ENCODE assay signal across 1 cellular context in the genomic region with DNA sequence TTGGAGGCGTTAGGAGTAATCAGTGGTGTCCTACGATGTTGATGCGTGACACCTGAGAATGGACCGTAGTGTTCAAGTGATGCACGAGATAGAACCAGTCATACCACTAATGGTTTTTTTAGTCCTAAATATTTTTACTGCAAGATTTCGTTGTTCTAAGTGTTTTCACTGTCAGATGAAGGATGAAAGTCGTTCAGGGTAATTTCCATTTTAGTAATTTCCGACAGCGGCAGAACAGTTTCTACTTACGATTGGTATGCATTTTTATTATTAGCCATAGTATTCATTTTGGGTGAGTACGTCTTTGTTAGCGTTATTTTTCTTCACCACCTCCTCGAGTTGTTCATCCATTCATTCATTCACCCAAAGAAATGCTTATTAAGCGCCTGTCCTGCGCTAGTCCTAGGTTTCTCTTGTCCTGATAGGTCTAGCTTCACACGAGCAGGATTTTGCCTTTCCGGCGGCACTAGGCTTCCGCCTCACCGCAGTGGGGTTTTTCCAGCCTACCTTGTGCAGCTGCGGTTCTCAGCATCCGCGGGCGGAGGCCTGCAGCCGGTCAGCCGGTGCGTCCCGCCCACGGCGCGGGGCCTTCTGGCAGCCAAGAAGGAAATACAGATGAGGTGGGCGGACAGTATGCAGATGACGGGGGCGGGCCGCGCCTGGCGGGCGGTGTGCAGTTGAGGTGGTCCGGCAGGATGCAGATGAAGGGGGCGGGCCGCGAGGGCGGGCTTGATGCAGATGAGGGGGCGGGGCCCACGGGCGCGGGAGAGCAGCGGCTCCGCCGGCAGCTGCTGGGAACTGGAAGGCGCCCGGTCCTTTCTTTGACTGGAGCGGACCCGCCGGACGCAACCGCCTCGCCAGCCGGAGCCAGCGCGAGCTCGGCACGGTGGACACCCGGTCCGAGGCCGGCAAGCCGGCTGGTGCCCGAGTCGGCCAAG.
TF ChIP-seq lines count a peak whose summit lies in the region.

No MANE protein-coding gene starts in this region.

TF ChIP-seq in K562, 482 proteins besides CTCF, POLR2A, EP300 and RAD21 (continued from another document):
- TF ChIP-seq, protein P1, sequence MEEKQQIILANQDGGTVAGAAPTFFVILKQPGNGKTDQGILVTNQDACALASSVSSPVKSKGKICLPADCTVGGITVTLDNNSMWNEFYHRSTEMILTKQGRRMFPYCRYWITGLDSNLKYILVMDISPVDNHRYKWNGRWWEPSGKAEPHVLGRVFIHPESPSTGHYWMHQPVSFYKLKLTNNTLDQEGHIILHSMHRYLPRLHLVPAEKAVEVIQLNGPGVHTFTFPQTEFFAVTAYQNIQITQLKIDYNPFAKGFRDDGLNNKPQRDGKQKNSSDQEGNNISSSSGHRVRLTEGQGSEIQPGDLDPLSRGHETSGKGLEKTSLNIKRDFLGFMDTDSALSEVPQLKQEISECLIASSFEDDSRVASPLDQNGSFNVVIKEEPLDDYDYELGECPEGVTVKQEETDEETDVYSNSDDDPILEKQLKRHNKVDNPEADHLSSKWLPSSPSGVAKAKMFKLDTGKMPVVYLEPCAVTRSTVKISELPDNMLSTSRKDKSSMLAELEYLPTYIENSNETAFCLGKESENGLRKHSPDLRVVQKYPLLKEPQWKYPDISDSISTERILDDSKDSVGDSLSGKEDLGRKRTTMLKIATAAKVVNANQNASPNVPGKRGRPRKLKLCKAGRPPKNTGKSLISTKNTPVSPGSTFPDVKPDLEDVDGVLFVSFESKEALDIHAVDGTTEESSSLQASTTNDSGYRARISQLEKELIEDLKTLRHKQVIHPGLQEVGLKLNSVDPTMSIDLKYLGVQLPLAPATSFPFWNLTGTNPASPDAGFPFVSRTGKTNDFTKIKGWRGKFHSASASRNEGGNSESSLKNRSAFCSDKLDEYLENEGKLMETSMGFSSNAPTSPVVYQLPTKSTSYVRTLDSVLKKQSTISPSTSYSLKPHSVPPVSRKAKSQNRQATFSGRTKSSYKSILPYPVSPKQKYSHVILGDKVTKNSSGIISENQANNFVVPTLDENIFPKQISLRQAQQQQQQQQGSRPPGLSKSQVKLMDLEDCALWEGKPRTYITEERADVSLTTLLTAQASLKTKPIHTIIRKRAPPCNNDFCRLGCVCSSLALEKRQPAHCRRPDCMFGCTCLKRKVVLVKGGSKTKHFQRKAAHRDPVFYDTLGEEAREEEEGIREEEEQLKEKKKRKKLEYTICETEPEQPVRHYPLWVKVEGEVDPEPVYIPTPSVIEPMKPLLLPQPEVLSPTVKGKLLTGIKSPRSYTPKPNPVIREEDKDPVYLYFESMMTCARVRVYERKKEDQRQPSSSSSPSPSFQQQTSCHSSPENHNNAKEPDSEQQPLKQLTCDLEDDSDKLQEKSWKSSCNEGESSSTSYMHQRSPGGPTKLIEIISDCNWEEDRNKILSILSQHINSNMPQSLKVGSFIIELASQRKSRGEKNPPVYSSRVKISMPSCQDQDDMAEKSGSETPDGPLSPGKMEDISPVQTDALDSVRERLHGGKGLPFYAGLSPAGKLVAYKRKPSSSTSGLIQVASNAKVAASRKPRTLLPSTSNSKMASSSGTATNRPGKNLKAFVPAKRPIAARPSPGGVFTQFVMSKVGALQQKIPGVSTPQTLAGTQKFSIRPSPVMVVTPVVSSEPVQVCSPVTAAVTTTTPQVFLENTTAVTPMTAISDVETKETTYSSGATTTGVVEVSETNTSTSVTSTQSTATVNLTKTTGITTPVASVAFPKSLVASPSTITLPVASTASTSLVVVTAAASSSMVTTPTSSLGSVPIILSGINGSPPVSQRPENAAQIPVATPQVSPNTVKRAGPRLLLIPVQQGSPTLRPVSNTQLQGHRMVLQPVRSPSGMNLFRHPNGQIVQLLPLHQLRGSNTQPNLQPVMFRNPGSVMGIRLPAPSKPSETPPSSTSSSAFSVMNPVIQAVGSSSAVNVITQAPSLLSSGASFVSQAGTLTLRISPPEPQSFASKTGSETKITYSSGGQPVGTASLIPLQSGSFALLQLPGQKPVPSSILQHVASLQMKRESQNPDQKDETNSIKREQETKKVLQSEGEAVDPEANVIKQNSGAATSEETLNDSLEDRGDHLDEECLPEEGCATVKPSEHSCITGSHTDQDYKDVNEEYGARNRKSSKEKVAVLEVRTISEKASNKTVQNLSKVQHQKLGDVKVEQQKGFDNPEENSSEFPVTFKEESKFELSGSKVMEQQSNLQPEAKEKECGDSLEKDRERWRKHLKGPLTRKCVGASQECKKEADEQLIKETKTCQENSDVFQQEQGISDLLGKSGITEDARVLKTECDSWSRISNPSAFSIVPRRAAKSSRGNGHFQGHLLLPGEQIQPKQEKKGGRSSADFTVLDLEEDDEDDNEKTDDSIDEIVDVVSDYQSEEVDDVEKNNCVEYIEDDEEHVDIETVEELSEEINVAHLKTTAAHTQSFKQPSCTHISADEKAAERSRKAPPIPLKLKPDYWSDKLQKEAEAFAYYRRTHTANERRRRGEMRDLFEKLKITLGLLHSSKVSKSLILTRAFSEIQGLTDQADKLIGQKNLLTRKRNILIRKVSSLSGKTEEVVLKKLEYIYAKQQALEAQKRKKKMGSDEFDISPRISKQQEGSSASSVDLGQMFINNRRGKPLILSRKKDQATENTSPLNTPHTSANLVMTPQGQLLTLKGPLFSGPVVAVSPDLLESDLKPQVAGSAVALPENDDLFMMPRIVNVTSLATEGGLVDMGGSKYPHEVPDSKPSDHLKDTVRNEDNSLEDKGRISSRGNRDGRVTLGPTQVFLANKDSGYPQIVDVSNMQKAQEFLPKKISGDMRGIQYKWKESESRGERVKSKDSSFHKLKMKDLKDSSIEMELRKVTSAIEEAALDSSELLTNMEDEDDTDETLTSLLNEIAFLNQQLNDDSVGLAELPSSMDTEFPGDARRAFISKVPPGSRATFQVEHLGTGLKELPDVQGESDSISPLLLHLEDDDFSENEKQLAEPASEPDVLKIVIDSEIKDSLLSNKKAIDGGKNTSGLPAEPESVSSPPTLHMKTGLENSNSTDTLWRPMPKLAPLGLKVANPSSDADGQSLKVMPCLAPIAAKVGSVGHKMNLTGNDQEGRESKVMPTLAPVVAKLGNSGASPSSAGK (IDR thresholded peaks at IDR 0.05): no peak
- TF ChIP-seq, protein P2, sequence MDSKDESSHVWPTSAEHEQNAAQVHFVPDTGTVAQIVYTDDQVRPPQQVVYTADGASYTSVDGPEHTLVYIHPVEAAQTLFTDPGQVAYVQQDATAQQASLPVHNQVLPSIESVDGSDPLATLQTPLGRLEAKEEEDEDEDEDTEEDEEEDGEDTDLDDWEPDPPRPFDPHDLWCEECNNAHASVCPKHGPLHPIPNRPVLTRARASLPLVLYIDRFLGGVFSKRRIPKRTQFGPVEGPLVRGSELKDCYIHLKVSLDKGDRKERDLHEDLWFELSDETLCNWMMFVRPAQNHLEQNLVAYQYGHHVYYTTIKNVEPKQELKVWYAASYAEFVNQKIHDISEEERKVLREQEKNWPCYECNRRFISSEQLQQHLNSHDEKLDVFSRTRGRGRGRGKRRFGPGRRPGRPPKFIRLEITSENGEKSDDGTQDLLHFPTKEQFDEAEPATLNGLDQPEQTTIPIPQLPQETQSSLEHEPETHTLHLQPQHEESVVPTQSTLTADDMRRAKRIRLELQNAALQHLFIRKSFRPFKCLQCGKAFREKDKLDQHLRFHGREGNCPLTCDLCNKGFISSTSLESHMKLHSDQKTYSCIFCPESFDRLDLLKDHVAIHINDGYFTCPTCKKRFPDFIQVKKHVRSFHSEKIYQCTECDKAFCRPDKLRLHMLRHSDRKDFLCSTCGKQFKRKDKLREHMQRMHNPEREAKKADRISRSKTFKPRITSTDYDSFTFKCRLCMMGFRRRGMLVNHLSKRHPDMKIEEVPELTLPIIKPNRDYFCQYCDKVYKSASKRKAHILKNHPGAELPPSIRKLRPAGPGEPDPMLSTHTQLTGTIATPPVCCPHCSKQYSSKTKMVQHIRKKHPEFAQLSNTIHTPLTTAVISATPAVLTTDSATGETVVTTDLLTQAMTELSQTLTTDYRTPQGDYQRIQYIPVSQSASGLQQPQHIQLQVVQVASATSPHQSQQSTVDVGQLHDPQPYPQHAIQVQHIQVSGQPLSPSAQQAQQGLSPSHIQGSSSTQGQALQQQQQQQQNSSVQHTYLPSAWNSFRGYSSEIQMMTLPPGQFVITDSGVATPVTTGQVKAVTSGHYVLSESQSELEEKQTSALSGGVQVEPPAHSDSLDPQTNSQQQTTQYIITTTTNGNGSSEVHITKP (IDR thresholded peaks at IDR 0.05; ENCODE audit: partially characterized antibody): peak; percentile 27
- TF ChIP-seq, protein P3, sequence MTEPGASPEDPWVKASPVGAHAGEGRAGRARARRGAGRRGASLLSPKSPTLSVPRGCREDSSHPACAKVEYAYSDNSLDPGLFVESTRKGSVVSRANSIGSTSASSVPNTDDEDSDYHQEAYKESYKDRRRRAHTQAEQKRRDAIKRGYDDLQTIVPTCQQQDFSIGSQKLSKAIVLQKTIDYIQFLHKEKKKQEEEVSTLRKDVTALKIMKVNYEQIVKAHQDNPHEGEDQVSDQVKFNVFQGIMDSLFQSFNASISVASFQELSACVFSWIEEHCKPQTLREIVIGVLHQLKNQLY (CRISPR knock-in tag; conservative IDR thresholded peaks at IDR 0.05): no peak
- TF ChIP-seq NR2F6 (CRISPR knock-in tag; IDR thresholded peaks at IDR 0.05): no peak
- no peak for TF ChIP-seq FOXM1 (IDR thresholded peaks at IDR 0.05; ENCODE audit: low read depth)
- no peak for TF ChIP-seq FOXM1 (CRISPR knock-in tag; IDR thresholded peaks at IDR 0.05; ENCODE audit: low read depth)
- TF ChIP-seq GABPB1 (CRISPR knock-in tag; IDR thresholded peaks at IDR 0.05): no peak
- peak; percentile 53 for TF ChIP-seq RBM25 (IDR thresholded peaks at IDR 0.05; ENCODE audit: low read depth, low read length, severe bottlenecking)
- no peak for TF ChIP-seq ZSCAN32 (CRISPR knock-in tag; IDR thresholded peaks at IDR 0.05)
- TF ChIP-seq POLR2G (IDR thresholded peaks at IDR 0.05; ENCODE audit: low read depth, low read length): peak; percentile 83
- TF ChIP-seq NCOA4 (IDR thresholded peaks at IDR 0.05; ENCODE audit: partially characterized antibody): no peak
- TF ChIP-seq ZNF24 (IDR thresholded peaks at IDR 0.05): peak; percentile 81
- peak; percentile 57 for TF ChIP-seq CREM (IDR thresholded peaks at IDR 0.05; ENCODE audit: low read depth)
- TF ChIP-seq RFX1 (IDR thresholded peaks at IDR 0.05): no peak
- TF ChIP-seq, protein P4, sequence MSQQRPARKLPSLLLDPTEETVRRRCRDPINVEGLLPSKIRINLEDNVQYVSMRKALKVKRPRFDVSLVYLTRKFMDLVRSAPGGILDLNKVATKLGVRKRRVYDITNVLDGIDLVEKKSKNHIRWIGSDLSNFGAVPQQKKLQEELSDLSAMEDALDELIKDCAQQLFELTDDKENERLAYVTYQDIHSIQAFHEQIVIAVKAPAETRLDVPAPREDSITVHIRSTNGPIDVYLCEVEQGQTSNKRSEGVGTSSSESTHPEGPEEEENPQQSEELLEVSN (IDR thresholded peaks at IDR 0.05; ENCODE audit: borderline replicate concordance in 1 of 2, extremely low read depth in 1 of 2, insufficient read depth in 1 of 2, insufficient read length in 1 of 2, low read depth in 1 of 2, low read length in 1 of 2, poor library complexity in 1 of 2, severe bottlenecking in 1 of 2): peak in 1 of 2 experiments; percentile 41
